In genomic region chr10:98404571-98405396, GRCh38 we compare ENCODE assay signal across 8 cellular contexts. TPM values are rescaled to one million over a fixed set of nuclear protein-coding genes. Genes with fewer than 3 reads are reported as not detected.
DNase-seq lines count a peak whose midpoint lies in the region; ATAC-seq and TF ChIP-seq lines count a peak whose summit lies in the region.

No MANE protein-coding gene starts in this region.

- peak; percentile 24 for DNase-seq in AG04449 (ENCODE audit: low read depth, low spot score)
- peak; percentile 85 for DNase-seq in LHCN-M2 (ENCODE audit: low read depth)
- DNase-seq in fibroblast of mammary gland (ENCODE audit: low read depth), result peak; percentile 86
- DNase-seq in OCI-LY7 (ENCODE audit: low spot score), result no peak
- DNase-seq in NOMO-1 treated with DMSO at 0.1 percent for 48 hours (lab: John Stamatoyannopoulos, UW; ENCODE audit: unreplicated experiment), result no peak
- DNase-seq in SW 1271 (lab: John Stamatoyannopoulos, UW), result no peak

- TF ChIP-seq CTCF in AG04449 (IDR thresholded peaks at IDR 0.05; ENCODE audit: insufficient read depth, low read length, missing control alignments) (no peak), fibroblast of mammary gland (conservative IDR thresholded peaks at IDR 0.05; ENCODE audit: control insufficient read depth, insufficient read depth, low read depth, low read length) (no peak), OCI-LY7 (conservative IDR thresholded peaks at IDR 0.05; ENCODE audit: low read length) (no peak)

- peak; percentile 53 for ATAC-seq in GM19328 (IDR thresholded peaks at IDR 0.05; ENCODE audit: unreplicated experiment)
- no peak for ATAC-seq in HG03108 (IDR thresholded peaks at IDR 0.05; ENCODE audit: unreplicated experiment)

- CTCF ChIA-PET in AG04449 (lab: Yijun Ruan, JAX) (interaction anchor here (0.7 to 3.5 kb wide), 8 partner anchors 10 to 162 kb away, joined by 3 to 13 read pairs (median 5); partner anchors contain the start of gene PYROXD2), OCI-LY7 (lab: Charles Lee; ENCODE audit: unreplicated experiment) (no interaction called here)

- BruUV-seq in OCI-LY7 (replicated peaks; lab: Mats Ljungman, UMichigan), result no TSS peak

- POLR2A ChIA-PET in AG04449 (lab: Yijun Ruan, JAX) (interaction anchor here (0.5 to 1.3 kb wide), 5 partner anchors 10 to 137 kb away, joined by 3 to 8 read pairs (median 4); partner anchors contain the start of genes LOXL4 and PYROXD2), OCI-LY7 (lab: Charles Lee) (interaction anchor here (1.0 kb wide), 1 partner anchor 312 kb away, joined by 3 read pairs; no protein-coding TSS in a partner anchor)

- no peak overlapping the region for H3K4me2 ChIP-seq in OCI-LY7 (ENCODE audit: low read length)

- no peaks in the 10 kb centered on the region for H3K4me1 ChIP-seq in OCI-LY7 (ENCODE audit: insufficient read depth, low read length, poor library complexity, severe bottlenecking)

- H3K9me3 ChIP-seq in OCI-LY7 (ENCODE audit: low read length), result no peaks in the 10 kb centered on the region

- no peaks in the 10 kb centered on the region for H3K9me2 ChIP-seq in OCI-LY7 (ENCODE audit: insufficient read depth, low read length)

- no peaks in the 10 kb centered on the region for H3K79me2 ChIP-seq in OCI-LY7 (ENCODE audit: insufficient read depth, low read depth, low read length)

- no peak overlapping the region for H3K27ac ChIP-seq in OCI-LY7 (ENCODE audit: low read depth, low read length, poor library complexity, severe bottlenecking)

- intact Hi-C loops in OCI-LY7 (cut with micrococcal nuclease; ENCODE audit: unreplicated experiment), result no loop called here

- no peaks in the 10 kb centered on the region for H4K20me1 ChIP-seq in OCI-LY7 (ENCODE audit: insufficient read depth, low read length)

- H3K4me3 ChIP-seq in AG04449 (ENCODE audit: low read depth, low read length), result no peak overlapping the region
- H3K4me3 ChIP-seq in fibroblast of mammary gland (ENCODE audit: control insufficient read depth, low read depth, low read length), result no peak overlapping the region
- no peak overlapping the region for H3K4me3 ChIP-seq in OCI-LY7 (ENCODE audit: low read depth, low read length, poor library complexity, severe bottlenecking)

- no peaks in the 10 kb centered on the region for H3K36me3 ChIP-seq in OCI-LY7 (ENCODE audit: insufficient read depth, low read length)

- H2AFZ ChIP-seq in OCI-LY7 (ENCODE audit: low read length), result no peak overlapping the region

RNA-seq across cellular contexts. Expression of gene PYROXD2, which starts 10.2 kb away (rescaled TPM):
- 9.3 and 11.4 TPM in 2 replicates for total RNA-seq in LHCN-M2 (2014; rRNA removed)
- polyA plus RNA-seq in LHCN-M2 (2012), result 12.1 TPM
- total RNA-seq in OCI-LY7 (2014; rRNA removed; shearing (Covaris generic)), result 0.41 and 0.51 TPM in 2 replicates
- total RNA-seq in OCI-LY7 (2022), result 4.0 and 4.3 TPM in 2 replicates

RNA-seq across cellular contexts. Expression of gene HPS1, which starts 42.0 kb away (rescaled TPM):
- 37.6 and 46.0 TPM in 2 replicates for total RNA-seq in LHCN-M2 (2014; rRNA removed)
- 55.9 TPM for polyA plus RNA-seq in LHCN-M2 (2012)
- total RNA-seq in OCI-LY7 (2014; rRNA removed; shearing (Covaris generic)), result 44.5 and 53.2 TPM in 2 replicates
- total RNA-seq in OCI-LY7 (2022), result 64.0 and 68.7 TPM in 2 replicates

Comparison
In these comparisons a context has a peak if more than half of its experiments do, and no peak if none do; other contexts are left out.
1. DNase-seq: peak in AG04449 (single experiment), LHCN-M2 (single experiment) and fibroblast of mammary gland (single experiment); none in OCI-LY7 (single experiment), NOMO-1 treated with DMSO at 0.1 percent for 48 hours (single experiment) and SW 1271 (0 of 2).